In the genomic region with DNA sequence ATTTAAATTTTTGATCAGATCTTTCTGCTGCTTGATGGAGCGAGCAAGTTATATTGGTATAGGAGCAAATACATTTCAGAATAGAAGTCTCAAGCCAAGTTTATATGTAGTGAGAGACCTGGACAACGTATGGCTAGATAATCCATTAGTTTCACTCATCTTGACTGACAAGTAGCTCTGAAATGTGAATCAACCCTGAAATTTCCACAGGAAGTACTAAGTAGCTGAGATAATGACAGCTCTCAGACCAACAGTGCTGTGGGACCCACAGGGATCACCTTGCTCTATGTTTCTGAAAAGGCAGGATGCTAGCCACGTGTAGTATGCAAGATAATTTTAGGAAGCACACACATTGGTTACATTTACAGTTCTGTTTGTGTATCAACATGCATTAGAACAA, we compare ENCODE assay signal across 29 cellular contexts.
"Had no signal": no experiment of that assay in that cellular context is flagged by ENCODE, and none has a peak within 500 bp of the region (broad histone marks: within the 10 kb centered on the region; RNA-seq: fewer than 3 reads in every experiment).

No MANE protein-coding gene starts in this region.

- H2AFZ ChIP-seq: neural progenitor cell had no signal

- ATAC-seq: activated naive CD4-positive, alpha-beta T cell treated with anti-CD3 and anti-CD28 coated beads, Interleukin-2, amount 50 U/mL, for 72 hours; activated T-cell treated with anti-CD3 and anti-CD28 coated beads, Interleukin-2, amount 50 U/mL, for 4 hours; activated T-helper 17 cell treated with anti-CD3 and anti-CD28 coated beads, Interleukin-2, amount 50 U/mL, for 72 hours; effector memory CD8-positive, alpha-beta T cell; gastrocnemius medialis; left colon; right cardiac atrium; T-helper 17 cell had no signal

- H3K9me3 ChIP-seq: ascending aorta, gastrocnemius medialis, spleen, vagina had no signal

- H3K27ac ChIP-seq: ascending aorta, cardiac muscle cell, coronary artery, gastrocnemius medialis, neural progenitor cell, spleen, vagina had no signal

- H3K36me3 ChIP-seq: ascending aorta, cardiac muscle cell, gastrocnemius medialis, neural progenitor cell, spleen, vagina had no signal

- H3K27ac Mint-ChIP-seq: activated CD4-positive, alpha-beta memory T cell treated with anti-CD3 and anti-CD28 coated beads for 36 hours; activated CD4-positive, alpha-beta T cell treated with anti-CD3 and anti-CD28 coated beads, Interleukin-2, amount 10 ng/mL, durations not matched to agents 24 days and 14 days; activated naive CD4-positive, alpha-beta T cell treated with anti-CD3 and anti-CD28 coated beads, Interleukin-2, amount 50 U/mL, for 72 hours; activated T-helper 17 cell treated with anti-CD3 and anti-CD28 coated beads, Interleukin-2, amount 50 U/mL, for 72 hours; brain; effector memory CD8-positive, alpha-beta T cell; neural progenitor cell; stimulated activated naive CD8-positive, alpha-beta T cell treated with anti-CD3 and anti-CD28 coated beads, Interleukin-15, Interleukin-2, amounts not matched to agents 100 ng/mL and 50 ng/mL, for 24 hours; T-helper 17 cell; type B pancreatic cell had no signal

- DNase-seq: activated CD4-positive, alpha-beta memory T cell treated with anti-CD3 and anti-CD28 coated beads for 36 hours; activated CD4-positive, alpha-beta T cell treated with anti-CD3 and anti-CD28 coated beads, Interleukin-2, amount 10 ng/mL, durations not matched to agents 24 days and 14 days; activated CD4-positive, CD25-positive, alpha-beta regulatory T cell treated with anti-CD3 and anti-CD28 coated beads, Interleukin-2, amount 50 U/mL, for 72 hours; activated gamma-delta T cell treated with Interleukin-2 at 50 U/mL for 16 hours; activated T-cell treated with anti-CD3 and anti-CD28 coated beads, Interleukin-2, amount 50 U/mL, for 4 hours; cerebellar nuclear complex; effector memory CD8-positive, alpha-beta T cell; erythroblast; gastrocnemius medialis; glutamatergic neuron; left colon; mammary epithelial cell; naive B cell; occipital lobe; right cardiac atrium; spleen; substantia nigra; T-helper 17 cell; T1000 had no signal

- H3K4me1 ChIP-seq: ascending aorta, gastrocnemius medialis, neural progenitor cell, vagina had no signal

- H3K27me3 ChIP-seq: ascending aorta, cardiac muscle cell, gastrocnemius medialis, neural progenitor cell, spleen, vagina had no signal

- H3K9me3 Mint-ChIP-seq: activated CD4-positive, alpha-beta memory T cell treated with anti-CD3 and anti-CD28 coated beads for 36 hours; activated CD4-positive, alpha-beta T cell treated with anti-CD3 and anti-CD28 coated beads, Interleukin-2, amount 10 ng/mL, durations not matched to agents 24 days and 14 days; activated T-cell treated with anti-CD3 and anti-CD28 coated beads, Interleukin-2, amount 50 U/mL, for 4 hours; activated T-helper 17 cell treated with anti-CD3 and anti-CD28 coated beads, Interleukin-2, amount 50 U/mL, for 72 hours; effector memory CD8-positive, alpha-beta T cell; naive B cell; stimulated activated naive CD8-positive, alpha-beta T cell treated with anti-CD3 and anti-CD28 coated beads, Interleukin-15, Interleukin-2, amounts not matched to agents 100 ng/mL and 50 ng/mL, for 24 hours; type B pancreatic cell had no signal

- H3K36me3 Mint-ChIP-seq: activated CD4-positive, alpha-beta memory T cell treated with anti-CD3 and anti-CD28 coated beads for 36 hours; activated naive CD4-positive, alpha-beta T cell treated with anti-CD3 and anti-CD28 coated beads, Interleukin-2, amount 50 U/mL, for 72 hours; brain; naive B cell; type B pancreatic cell had no signal

- H3K4me3 Mint-ChIP-seq: activated CD4-positive, alpha-beta memory T cell treated with anti-CD3 and anti-CD28 coated beads for 36 hours; activated CD4-positive, alpha-beta T cell treated with anti-CD3 and anti-CD28 coated beads, Interleukin-2, amount 10 ng/mL, durations not matched to agents 24 days and 14 days; activated T-cell treated with anti-CD3 and anti-CD28 coated beads, Interleukin-2, amount 50 U/mL, for 4 hours; activated T-helper 17 cell treated with anti-CD3 and anti-CD28 coated beads, Interleukin-2, amount 50 U/mL, for 72 hours; brain; effector memory CD8-positive, alpha-beta T cell; naive B cell; neural progenitor cell; stimulated activated naive CD8-positive, alpha-beta T cell treated with anti-CD3 and anti-CD28 coated beads, Interleukin-15, Interleukin-2, amounts not matched to agents 100 ng/mL and 50 ng/mL, for 24 hours; T-helper 17 cell; type B pancreatic cell had no signal

- H3K4me3 ChIP-seq: ascending aorta, cardiac muscle cell, coronary artery, gastrocnemius medialis, neural progenitor cell, spleen, vagina had no signal

- H3K4me2 ChIP-seq: neural progenitor cell had no signal

- H3K27me3 Mint-ChIP-seq: activated CD4-positive, alpha-beta memory T cell treated with anti-CD3 and anti-CD28 coated beads for 36 hours; activated CD4-positive, alpha-beta T cell treated with anti-CD3 and anti-CD28 coated beads, Interleukin-2, amount 10 ng/mL, durations not matched to agents 24 days and 14 days; activated T-helper 17 cell treated with anti-CD3 and anti-CD28 coated beads, Interleukin-2, amount 50 U/mL, for 72 hours; brain; effector memory CD8-positive, alpha-beta T cell; naive B cell; stimulated activated naive CD8-positive, alpha-beta T cell treated with anti-CD3 and anti-CD28 coated beads, Interleukin-15, Interleukin-2, amounts not matched to agents 100 ng/mL and 50 ng/mL, for 24 hours; T-helper 17 cell; type B pancreatic cell had no signal
